Comparison of ENCODE assay signal across 1 cellular context in genomic region chr19:10776900-10777650, GRCh38.
TF ChIP-seq lines count a peak whose summit lies in the region.

No MANE protein-coding gene starts in this region.

TF ChIP-seq in GM12878, 131 proteins besides CTCF, POLR2A, EP300 and RAD21:
- TF ChIP-seq SIX5 (IDR thresholded peaks at IDR 0.05; ENCODE audit: low read depth, low read length, severe bottlenecking) (no peak), FOS (IDR thresholded peaks at IDR 0.05; ENCODE audit: borderline replicate concordance, extremely low read depth, insufficient read length) (no peak), SREBF2 (IDR thresholded peaks at IDR 0.05; ENCODE audit: low read length) (no peak), NR2C1 (IDR thresholded peaks at IDR 0.05) (peak; percentile 51; the same call in 1 of the 2 replicates), MEF2A (IDR thresholded peaks at IDR 0.05; ENCODE audit: insufficient read depth, low read depth, low read length) (no peak), ZBTB33 (IDR thresholded peaks at IDR 0.05) (no peak), CHD1 (IDR thresholded peaks at IDR 0.05; ENCODE audit: low read depth, low read length) (no peak), CBFB (IDR thresholded peaks at IDR 0.05; ENCODE audit: low read depth) (no peak), E4F1 (IDR thresholded peaks at IDR 0.05; ENCODE audit: borderline replicate concordance, partially characterized antibody) (no peak), ZNF687 (IDR thresholded peaks at IDR 0.05) (0 out of 2 replicates have a peak, but pooled peaks have one; percentile 23), SKIL (IDR thresholded peaks at IDR 0.05; ENCODE audit: low read depth, poor library complexity, severe bottlenecking) (no peak), IKZF2 (IDR thresholded peaks at IDR 0.05) (0 out of 4 replicates have a peak, but pooled peaks of 1 of the 2 experiments have one; percentile 22), MTA2 (IDR thresholded peaks at IDR 0.05; ENCODE audit: low read depth) (0 out of 2 replicates have a peak, but pooled peaks have one; percentile 15), NR2F1 (conservative IDR thresholded peaks at IDR 0.05) (peak; percentile 70), NR2C2 (IDR thresholded peaks at IDR 0.05; ENCODE audit: borderline replicate concordance, control insufficient read depth, insufficient read length, low read depth) (peak; percentile 52), PRDM15 (CRISPR knock-in tag; IDR thresholded peaks at IDR 0.05) (no peak)
TF ChIP-seq in GM12878: peak in this region for 6.
